13 cellular contexts compared by ENCODE assay signal in genomic region chr3:52289747-52290595, GRCh38. TPM values are rescaled to one million over a fixed set of nuclear protein-coding genes. Genes with fewer than 3 reads are reported as not detected.
DNase-seq lines count a peak whose midpoint lies in the region; ATAC-seq and TF ChIP-seq lines count a peak whose summit lies in the region.
"Had no signal": no experiment of that assay in that cellular context is flagged by ENCODE, and none has a peak within 500 bp of the region (broad histone marks: within the 10 kb centered on the region; RNA-seq: fewer than 3 reads in every experiment).

No MANE protein-coding gene starts in this region.

- CTCF ChIA-PET in RWPE1 (lab: Yijun Ruan, JAX): interaction anchor here (0.5 to 0.7 kb wide), 2 partner anchors 49 to 106 kb away, joined by 4 to 5 read pairs; no protein-coding TSS in a partner anchor

- TF ChIP-seq CTCF in RWPE1 (conservative IDR thresholded peaks at IDR 0.05; ENCODE audit: low read depth) (no peak), smooth muscle cell (IDR thresholded peaks at IDR 0.05; ENCODE audit: borderline replicate concordance, insufficient read depth, poor library complexity, severe bottlenecking) (no peak)

- H4K20me1 ChIP-seq in smooth muscle cell (ENCODE audit: low read depth): no peaks in the 10 kb centered on the region

- peak overlapping the region; percentile 23 for H3K4me3 ChIP-seq in smooth muscle cell
- H3K4me3 ChIP-seq: skin epidermis had no signal

- no peaks in the 10 kb centered on the region for H3F3A ChIP-seq in smooth muscle cell (ENCODE audit: low read depth)

- H3K36me3 ChIP-seq in smooth muscle cell (ENCODE audit: low read depth): no peaks in the 10 kb centered on the region

- H3K27me3 ChIP-seq in smooth muscle cell (ENCODE audit: low read depth): no peaks in the 10 kb centered on the region

- no peak overlapping the region for H2AFZ ChIP-seq in smooth muscle cell (ENCODE audit: low read depth)

- H3K4me3 Mint-ChIP-seq in T-helper 2 cell treated with Interferon-gamma antibody and Interleukin-4, amounts not matched to agents 5 μg/mL and 100 μg/mL, for 36 hours: no peak overlapping the region

- H3K27ac ChIP-seq in RWPE1: peak overlapping the region; percentile 4; the same call in 1 of the 2 replicates
- H3K27ac ChIP-seq in smooth muscle cell (ENCODE audit: low read depth): no peak overlapping the region
- H3K27ac ChIP-seq: skin epidermis had no signal

- no peaks in the 10 kb centered on the region for H3K27me3 Mint-ChIP-seq in T-helper 2 cell treated with Interferon-gamma antibody and Interleukin-4, amounts not matched to agents 5 μg/mL and 100 μg/mL, for 36 hours (ENCODE audit: low read depth)

- 91% methylated on average over 15 of the region's 15 CpGs for WGBS in smooth muscle cell (ENCODE audit: low lambda C conversion rate)

- H3K9me3 ChIP-seq in smooth muscle cell (replicated peaks; ENCODE audit: low read depth): no peaks in the 10 kb centered on the region

- peaks cover 13% of the 10 kb centered on the region for H3K36me3 Mint-ChIP-seq in T-helper 2 cell treated with Interferon-gamma antibody and Interleukin-4, amounts not matched to agents 5 μg/mL and 100 μg/mL, for 36 hours (ENCODE audit: low read depth)

- no peak for DNase-seq in T-helper 2 cell treated with Interferon-gamma antibody and Interleukin-4, amounts not matched to agents 5 μg/mL and 100 μg/mL, for 36 hours (ENCODE audit: low spot score)
- DNase-seq in T-helper 2 cell (no peak), RWPE1 (ENCODE audit: low spot score) (no peak), left kidney (ENCODE audit: low read depth, low spot score) (peak; percentile 73), smooth muscle cell (lab: John Stamatoyannopoulos, UW; ENCODE audit: unreplicated experiment) (no peak), SKM-1 (lab: John Stamatoyannopoulos, UW; ENCODE audit: unreplicated experiment) (no peak), NCI-H748 treated with DMSO at 0.1 percent for 48 hours (lab: John Stamatoyannopoulos, UW) (no peak)
- DNase-seq: ACHN, hypothalamus, MM.1S, NCI-H345 had no signal

- H3K27ac Mint-ChIP-seq in T-helper 2 cell treated with Interferon-gamma antibody and Interleukin-4, amounts not matched to agents 5 μg/mL and 100 μg/mL, for 36 hours: peak overlapping the region; percentile 19

- POLR2A ChIA-PET in RWPE1 (lab: Yijun Ruan, JAX; ENCODE audit: low non-redundant PET): no interaction called here

- H3K4me1 ChIP-seq in smooth muscle cell (ENCODE audit: low read depth): peaks cover 11% of the 10 kb centered on the region

- no peak overlapping the region for H3K4me2 ChIP-seq in smooth muscle cell

- no peaks in the 10 kb centered on the region for H3K9me3 Mint-ChIP-seq in T-helper 2 cell treated with Interferon-gamma antibody and Interleukin-4, amounts not matched to agents 5 μg/mL and 100 μg/mL, for 36 hours

- peaks cover 19% of the 10 kb centered on the region for H3K4me1 Mint-ChIP-seq in T-helper 2 cell treated with Interferon-gamma antibody and Interleukin-4, amounts not matched to agents 5 μg/mL and 100 μg/mL, for 36 hours (ENCODE audit: low read depth)

- ATAC-seq in HG02884 (IDR thresholded peaks at IDR 0.05; ENCODE audit: unreplicated experiment): no peak

- H3K79me2 ChIP-seq in smooth muscle cell (ENCODE audit: low read depth): peaks cover 10% of the 10 kb centered on the region

- no peak overlapping the region for H3K9ac ChIP-seq in smooth muscle cell (ENCODE audit: low read depth)

RNA-seq across cellular contexts. Expression of gene GLYCTK, which starts 2.3 kb away (rescaled TPM):
- total RNA-seq in smooth muscle cell: 3.3 and 4.4 TPM in 2 replicates
- 3.8 and 5.4 TPM in 2 replicates for polyA plus RNA-seq in smooth muscle cell

RNA-seq across cellular contexts. Expression of gene WDR82, which starts 11.5 kb away (rescaled TPM):
- 48.3 and 48.6 TPM in 2 replicates for total RNA-seq in smooth muscle cell
- polyA plus RNA-seq in smooth muscle cell: 26.1 and 28.6 TPM in 2 replicates

RNA-seq across cellular contexts. Expression of gene DNAH1, which starts 26.1 kb away (rescaled TPM):
- total RNA-seq in smooth muscle cell: 3.7 and 7.1 TPM in 2 replicates
- polyA plus RNA-seq in smooth muscle cell: 0.54 and 2.1 TPM in 2 replicates

RNA-seq across cellular contexts. Expression of gene PPM1M, which starts 44.4 kb away (rescaled TPM):
- total RNA-seq in smooth muscle cell: 6.0 and 7.0 TPM in 2 replicates
- 11.0 and 11.9 TPM in 2 replicates for polyA plus RNA-seq in smooth muscle cell

RNA-seq across cellular contexts. Expression of gene TWF2, which starts 51.0 kb away (rescaled TPM):
- 71.8 and 80.9 TPM in 2 replicates for total RNA-seq in smooth muscle cell
- polyA plus RNA-seq in smooth muscle cell: 91.0 and 96.8 TPM in 2 replicates
